In genomic region chr5:150155258-150156032, GRCh38 we compare ENCODE assay signal across 8 cellular contexts. TPM values are rescaled to one million over a fixed set of nuclear protein-coding genes. Genes with fewer than 3 reads are reported as not detected.
DNase-seq lines count a peak whose midpoint lies in the region; ATAC-seq, FAIRE-seq and TF ChIP-seq lines count a peak whose summit lies in the region.

Gene PDGFRB, minus strand, starts transcription at chr5:150155845. Its CDS starts 18,798 bp downstream, at chr5:150137047.

- CTCF ChIA-PET in HCT116 (lab: Charles Lee) = no interaction called here

- H3K27me3 ChIP-seq in DND-41 (ENCODE audit: insufficient read depth, low read length, poor library complexity) = no peaks in the 10 kb centered on the region
- no peaks in the 10 kb centered on the region for H3K27me3 ChIP-seq in HCT116 (ENCODE audit: insufficient read depth, low read length)

- POLR2A ChIA-PET in HCT116 (lab: Charles Lee) = no interaction called here

- RAD21 ChIA-PET in HCT116 (lab: Charles Lee; ENCODE audit: low non-redundant PET in 1 of 2, low total read pairs in 2 of 2, uncharacterized antibody in 2 of 2, unreplicated experiment in 2 of 2) = no interaction called here

- H3K9ac ChIP-seq in DND-41 (ENCODE audit: low read depth, low read length) = peak within 1 kb of the TSS; percentile 40
- H3K9ac ChIP-seq in HCT116 (ENCODE audit: low read length) = no peak within 1 kb of the TSS

- H3K4me2 ChIP-seq in DND-41 (ENCODE audit: insufficient read depth, low read length) (peak within 1 kb of the TSS; percentile 62), HCT116 (ENCODE audit: low read length) (no peak within 1 kb of the TSS)

- H3K79me2 ChIP-seq in DND-41 (ENCODE audit: insufficient read depth, low read length) (no peaks in the 10 kb centered on the region), HCT116 (ENCODE audit: insufficient read depth, low read length) (no peaks in the 10 kb centered on the region)

- peak; percentile 75 for ATAC-seq in DND-41 (ENCODE audit: insufficient read depth, low read depth)
- ATAC-seq in HCT116 = peak; percentile 44
- peak; percentile 58 for ATAC-seq in left lobe of liver

- H3K27ac ChIP-seq in DND-41 (ENCODE audit: low read length) (peak within 1 kb of the TSS; percentile 35), HCT116 (ENCODE audit: low read depth, low read length) (no peak within 1 kb of the TSS)

- DNase-seq in DND-41 (peak; percentile 81), HCT116 (ENCODE audit: low read depth, low spot score) (no peak), choroid plexus epithelial cell (ENCODE audit: low read depth) (peak; percentile 84), left lobe of liver (ENCODE audit: low spot score) (peak; percentile 53), cerebellar nuclear complex (lab: John Stamatoyannopoulos, UW) (no peak), NCI-H2171 treated with DMSO at 0.1 percent for 48 hours (lab: John Stamatoyannopoulos, UW) (no peak)
- peak; percentile 9 to 27 for DNase-seq in stimulated activated CD4-positive, alpha-beta T cell treated with anti-CD3 and anti-CD28 coated beads, Interleukin-4, amount 100 ng/mL, for 4 hours

- H3K36me3 ChIP-seq in DND-41 (ENCODE audit: insufficient read depth, low read length) (no peaks in the 10 kb centered on the region), HCT116 (ENCODE audit: control insufficient read depth in 1 of 2, insufficient read depth in 2 of 2, low read length in 2 of 2) (no peaks in the 10 kb centered on the region)

- H3K9me3 ChIP-seq in DND-41 (ENCODE audit: insufficient read depth, low read length, severe bottlenecking) (no peaks in the 10 kb centered on the region), HCT116 (ENCODE audit: control insufficient read depth in 1 of 2, insufficient read depth in 1 of 2, low read depth in 1 of 2, low read length in 2 of 2) (no peaks in the 10 kb centered on the region)

- H3K4me3 ChIP-seq in DND-41 (ENCODE audit: low read depth in 1 of 2, low read length in 2 of 2) (peak within 1 kb of the TSS in 1 of 2 experiments; percentile 51; a peak in 2 of 4 replicates), HCT116 (replicated peaks in 1 of 2; ENCODE audit: low read depth in 1 of 2, low read length in 2 of 2) (no peak within 1 kb of the TSS), choroid plexus epithelial cell (ENCODE audit: low read depth, low read length) (peak within 1 kb of the TSS; percentile 76)

- FAIRE-seq in TTC549 (lab: Jason Lieb, UNC) = peak; percentile 3

- peak within 1 kb of the TSS; percentile 66 for H2AFZ ChIP-seq in DND-41 (ENCODE audit: low read depth, low read length)
- no peak within 1 kb of the TSS for H2AFZ ChIP-seq in HCT116 (ENCODE audit: low read depth, low read length, poor library complexity, severe bottlenecking)

- TF ChIP-seq CTCF in DND-41 (IDR thresholded peaks at IDR 0.05; ENCODE audit: borderline replicate concordance, extremely low read depth, low read length, poor library complexity, severe bottlenecking) (no peak), HCT116 (IDR thresholded peaks at IDR 0.05 in 2 of 3, conservative IDR thresholded peaks at IDR 0.05 in 1 of 3; ENCODE audit: borderline replicate concordance in 1 of 3, insufficient read depth in 1 of 3, low read depth in 2 of 3, low read length in 2 of 3) (no peak), choroid plexus epithelial cell (conservative IDR thresholded peaks at IDR 0.05; ENCODE audit: low read depth, low read length) (peak; percentile 11)

- intact Hi-C loops in HCT116 (cut with micrococcal nuclease) = no loop called here

- H3K4me1 ChIP-seq in DND-41 (ENCODE audit: insufficient read depth, low read length) (peaks cover 27% of the 10 kb centered on the region), HCT116 (ENCODE audit: control insufficient read depth in 1 of 2, insufficient read depth in 2 of 2, low read length in 2 of 2) (no peaks in the 10 kb centered on the region; a peak in 1 of 4 replicates)

- H3K9me2 ChIP-seq in HCT116 (ENCODE audit: insufficient read depth) = no peaks in the 10 kb centered on the region

- H4K20me1 ChIP-seq in DND-41 (ENCODE audit: insufficient read depth, low read length) (no peaks in the 10 kb centered on the region; the same call in none of the 2 replicates), HCT116 (ENCODE audit: insufficient read depth) (no peaks in the 10 kb centered on the region)

- no TSS peak for BruUV-seq in HCT116 (replicated peaks; lab: Mats Ljungman, UMichigan)

- TF ChIP-seq POLR2A in HCT116 (IDR thresholded peaks at IDR 0.05; ENCODE audit: borderline replicate concordance, extremely low read depth, insufficient read depth, insufficient read length) = no peak

- TF ChIP-seq RAD21 in HCT116 (IDR thresholded peaks at IDR 0.05; ENCODE audit: low read depth) = no peak

TF ChIP-seq in HCT116, 20 proteins besides CTCF, POLR2A, EP300 and RAD21:
- TF ChIP-seq EZH2phosphoT487 (IDR thresholded peaks at IDR 0.05; ENCODE audit: borderline replicate concordance) (no peak), TCF7L2 (IDR thresholded peaks at IDR 0.05; ENCODE audit: borderline replicate concordance, extremely low read depth, insufficient read depth, insufficient read length) (no peak), EZH2 (IDR thresholded peaks at IDR 0.05) (no peak), YY1 (IDR thresholded peaks at IDR 0.05; ENCODE audit: extremely low read depth, insufficient replicate concordance, low read depth, low read length) (no peak), SIN3A (IDR thresholded peaks at IDR 0.05; ENCODE audit: low read depth) (no peak)

RNA-seq across cellular contexts. Expression of gene PDGFRB, which starts in this region (rescaled TPM):
- total RNA-seq in HCT116 (2021; ENCODE audit: unreplicated experiment) = 0.34 TPM
- 0.18 and 0.67 TPM in 2 replicates for polyA plus RNA-seq in HCT116 (2012)
- 12.8 TPM for total RNA-seq in left lobe of liver

Comparison
In these comparisons a context has a peak if more than half of its experiments do, and no peak if none do; other contexts are left out.
1. RNA of gene PDGFRB (total RNA-seq): 12.8 TPM in left lobe of liver (single experiment); 0.34 TPM in HCT116 (single experiment); every median in the first group is over 10 times any median in the second.
2. Peak in ATAC-seq in HCT116; RNA of the gene not detected or under 1 TPM.
3. DNase-seq: peak in DND-41 (single experiment), choroid plexus epithelial cell (single experiment), left lobe of liver (single experiment) and stimulated activated CD4-positive, alpha-beta T cell treated with anti-CD3 and anti-CD28 coated beads, Interleukin-4, amount 100 ng/mL, for 4 hours (2 of 2); none in HCT116 (single experiment), cerebellar nuclear complex (0 of 2) and NCI-H2171 treated with DMSO at 0.1 percent for 48 hours (single experiment).
4. Peak in every context shown above with its lines, with median percentiles within 50 percentile points of each other: ATAC-seq.